Comparison of ENCODE assay signal across 14 cellular contexts in the genomic region with DNA sequence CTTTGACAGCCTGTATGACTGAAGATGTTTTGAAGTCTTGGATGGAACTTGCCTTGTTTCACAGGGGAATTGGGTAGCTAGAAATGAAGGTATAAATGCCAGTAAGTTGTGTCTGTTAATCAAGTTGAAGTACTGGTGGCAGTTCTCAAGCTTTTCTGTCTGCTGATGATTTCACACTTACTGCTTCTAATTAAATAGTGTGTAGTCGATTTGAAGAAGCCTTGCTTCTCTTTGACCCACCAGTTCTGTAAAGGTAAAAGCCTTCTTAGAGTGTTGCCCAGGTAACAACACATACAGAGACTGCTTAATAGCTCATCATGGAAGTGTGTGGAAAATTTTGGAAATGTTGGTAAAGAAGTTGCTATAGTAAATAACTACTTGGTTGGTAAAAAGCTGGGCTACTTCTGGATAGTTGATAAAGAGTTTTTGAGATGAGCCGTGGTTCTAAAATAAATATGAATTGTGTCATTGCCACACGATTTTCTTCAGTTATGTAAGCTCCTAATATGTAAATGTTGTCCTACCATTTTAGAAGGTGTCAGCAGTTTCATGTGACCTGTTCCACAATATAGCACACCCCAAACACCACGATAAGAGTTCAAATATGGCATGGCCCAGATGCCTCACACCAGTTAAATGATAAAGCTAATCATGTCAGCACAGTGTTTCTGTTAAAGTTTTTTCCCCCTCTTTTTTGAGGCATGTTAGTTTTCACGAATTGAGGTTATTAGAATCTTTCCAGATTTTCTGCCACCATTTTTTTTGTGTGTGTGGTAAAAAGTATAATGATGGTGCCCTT. TPM values are rescaled to one million over a fixed set of nuclear protein-coding genes. Genes with fewer than 3 reads are reported as not detected.
DNase-seq lines count a peak whose midpoint lies in the region; ATAC-seq and TF ChIP-seq lines count a peak whose summit lies in the region.
"Had no signal": no experiment of that assay in that cellular context is flagged by ENCODE, and none has a peak within 500 bp of the region (broad histone marks: within the 10 kb centered on the region; RNA-seq: fewer than 3 reads in every experiment).

No MANE protein-coding gene starts in this region.

- in situ Hi-C loops in IMR-90 (cut with MboI; ENCODE audit: low sequenced_read_pairs), result no loop called here
- in situ Hi-C loops in KBM-7 (cut with MboI; ENCODE audit: low pct_unique_long_range_greater_than_20kb, low sequenced_read_pairs), result no loop called here

- H2AK9ac ChIP-seq in IMR-90 (replicated peaks; ENCODE audit: low read depth, low read length, poor library complexity), result no peak overlapping the region

- H3K4me3 ChIP-seq in IMR-90 (ENCODE audit: insufficient read depth, low read depth, low read length) (no peak overlapping the region), left lung (no peak overlapping the region)

- intact Hi-C loops in IMR-90 (cut with micrococcal nuclease) (no loop called here), activated B cell treated with CpG ODN at 0.5 μM for 24 hours (cut with micrococcal nuclease) (no loop called here), left lung (cut with DNase I) (no loop called here)

- no peaks in the 10 kb centered on the region for H3K36me3 ChIP-seq in IMR-90 (ENCODE audit: control insufficient read depth, insufficient read depth, low read length)
- no peaks in the 10 kb centered on the region for H3K36me3 ChIP-seq in left lung
- H3K36me3 ChIP-seq: BE2C had no signal

- H3K9me3 Mint-ChIP-seq in activated B cell treated with CpG ODN at 0.5 μM for 24 hours, result no peaks in the 10 kb centered on the region

- no peak overlapping the region for H3K9ac ChIP-seq in IMR-90 (ENCODE audit: low read depth, low read length)

- H4K20me1 ChIP-seq in IMR-90 (ENCODE audit: insufficient read depth, low read length), result no peaks in the 10 kb centered on the region

- dilution Hi-C loops in IMR-90 (cut with HindIII; ENCODE audit: low sequenced_read_pairs, unreplicated experiment), result no loop called here

- no peak overlapping the region for H2AK5ac ChIP-seq in IMR-90 (ENCODE audit: low read depth, low read length)

- no peak overlapping the region for H4K8ac ChIP-seq in IMR-90 (ENCODE audit: low read depth in 2 of 2, low read length in 2 of 2)

- peak overlapping the region; percentile 77 for H3K27ac Mint-ChIP-seq in activated B cell treated with CpG ODN at 0.5 μM for 24 hours

- peak overlapping the region; percentile 29 for H3K4me3 Mint-ChIP-seq in activated B cell treated with CpG ODN at 0.5 μM for 24 hours

- H3K23ac ChIP-seq in IMR-90 (ENCODE audit: low read depth, low read length), result no peak overlapping the region

- H3K27ac ChIP-seq in IMR-90 (ENCODE audit: insufficient read depth, low read length) (no peak overlapping the region), left lung (peak overlapping the region in 1 of 2 donors; percentile 30)

- no peak overlapping the region for H3K18ac ChIP-seq in IMR-90 (ENCODE audit: low read depth, low read length)

- H3K27me3 ChIP-seq in IMR-90 (ENCODE audit: control insufficient read depth, insufficient read depth, low read length), result no peaks in the 10 kb centered on the region
- H3K27me3 ChIP-seq in left lung, result no peaks in the 10 kb centered on the region
- H3K27me3 ChIP-seq: BE2C had no signal

- no peak for TF ChIP-seq POLR2A in IMR-90 (IDR thresholded peaks at IDR 0.05; ENCODE audit: low read depth, low read length)

- no peaks in the 10 kb centered on the region for H3K9me3 ChIP-seq in IMR-90 (ENCODE audit: control insufficient read depth, insufficient read depth, low read length)
- H3K9me3 ChIP-seq in left lung, result no peaks in the 10 kb centered on the region
- H3K9me3 ChIP-seq: BE2C had no signal

- H3K4me1 Mint-ChIP-seq in activated B cell treated with CpG ODN at 0.5 μM for 24 hours, result peaks cover 87% of the 10 kb centered on the region

- H3K36me3 Mint-ChIP-seq in activated B cell treated with CpG ODN at 0.5 μM for 24 hours (ENCODE audit: low read depth), result peaks cover 21% of the 10 kb centered on the region

- H3K4me1 ChIP-seq in IMR-90 (ENCODE audit: control insufficient read depth, insufficient read depth, low read length), result no peaks in the 10 kb centered on the region
- peaks cover 0 to 11% of the 10 kb centered on the region in 2 donors for H3K4me1 ChIP-seq in left lung
- H3K4me1 ChIP-seq: BE2C had no signal

- no peak for TF ChIP-seq RAD21 in IMR-90 (IDR thresholded peaks at IDR 0.05; ENCODE audit: low read length)

- no peak overlapping the region for H2AFZ ChIP-seq in IMR-90 (replicated peaks; ENCODE audit: low read length, poor library complexity)

- H4K5ac ChIP-seq in IMR-90 (ENCODE audit: low read depth, low read length), result no peak overlapping the region

- no peak for TF ChIP-seq CTCF in IMR-90 (conservative IDR thresholded peaks at IDR 0.05; ENCODE audit: low read depth, low read length)
- no peak for TF ChIP-seq CTCF in activated B cell treated with CpG ODN at 0.5 μM for 24 hours (IDR thresholded peaks at IDR 0.05)
- no peak for TF ChIP-seq CTCF in left lung (IDR thresholded peaks at IDR 0.05)

- no TSS peak for BruUV-seq in IMR-90 (replicated peaks; lab: Mats Ljungman, UMichigan)

- H3K14ac ChIP-seq in IMR-90 (replicated peaks; ENCODE audit: low read depth, low read length), result no peak overlapping the region

- no peak for ATAC-seq in IMR-90 (ENCODE audit: low read depth)
- no peak for ATAC-seq in activated B cell treated with CpG ODN at 0.5 μM for 24 hours (ENCODE audit: low read depth)
- peak; percentile 33 for ATAC-seq in left lung
- no peak for ATAC-seq in HG03571 (IDR thresholded peaks at IDR 0.05; ENCODE audit: unreplicated experiment)

- H2BK15ac ChIP-seq in IMR-90 (ENCODE audit: low read depth, low read length), result no peak overlapping the region

- CTCF ChIA-PET in IMR-90 (lab: Yijun Ruan, JAX), result interaction anchor here (1.2 kb wide), 1 partner anchor 51 kb away, joined by 5 read pairs; no protein-coding TSS in a partner anchor
- CTCF ChIA-PET in activated B cell treated with CpG ODN at 0.5 μM for 24 hours (lab: Charles Lee), result interaction anchor here (0.8 kb wide), 1 partner anchor 8 kb away, joined by 3 read pairs; no protein-coding TSS in a partner anchor

- POLR2A ChIA-PET in IMR-90 (lab: Charles Lee; ENCODE audit: unreplicated experiment) (no interaction called here), activated B cell treated with CpG ODN at 0.5 μM for 24 hours (lab: Charles Lee) (interaction anchor here (0.8 to 0.9 kb wide), 3 partner anchors 13 to 299 kb away, joined by 3 to 4 read pairs (median 3); partner anchors contain the start of genes GAS5 and ZBTB37)

- peaks cover 5 to 8% of the 10 kb centered on the region in 2 experiments for H3K79me1 ChIP-seq in IMR-90 (ENCODE audit: low read depth in 1 of 2, low read length in 2 of 2)

- no peak overlapping the region for H3K56ac ChIP-seq in IMR-90 (ENCODE audit: extremely low read depth, insufficient read depth, low read length)

- H3K27me3 Mint-ChIP-seq in activated B cell treated with CpG ODN at 0.5 μM for 24 hours, result no peaks in the 10 kb centered on the region

- H4K91ac ChIP-seq in IMR-90 (ENCODE audit: insufficient read depth, low read depth, low read length), result no peak overlapping the region

- H3K9me1 ChIP-seq in IMR-90 (ENCODE audit: insufficient read depth, low read length), result no peaks in the 10 kb centered on the region

- H2BK20ac ChIP-seq in IMR-90 (ENCODE audit: low read depth, low read length), result no peak overlapping the region

- H3K4ac ChIP-seq in IMR-90 (ENCODE audit: low read depth, low read length), result no peak overlapping the region

- H2BK5ac ChIP-seq in IMR-90 (ENCODE audit: low read depth, low read length, poor library complexity, severe bottlenecking), result no peak overlapping the region

- no CpG with 5 or more reads among the region's 5 CpGs for WGBS in IMR-90 (ENCODE audit: extremely low coverage in 2 of 2, insufficient read length in 1 of 2), 2 experiments

- H2BK120ac ChIP-seq in IMR-90 (ENCODE audit: low read depth, low read length), result no peak overlapping the region

- DNase-seq in DMS 273 (lab: John Stamatoyannopoulos, UW; ENCODE audit: unreplicated experiment) (peak; percentile 42), IMR-90 (no peak), activated B cell treated with CpG ODN at 0.5 μM for 24 hours (no peak), left lung (no peak), C1 segment of cervical spinal cord (lab: John Stamatoyannopoulos, UW) (no peak), KBM-7 (no peak)
- no peak for DNase-seq in effector CD8-positive, alpha-beta T cell (lab: John Stamatoyannopoulos, UW)
- DNase-seq: activated effector memory CD4-positive, alpha-beta T cell treated with Interleukin-2 at 50 U/mL for 16 hours; BE2C; head of caudate nucleus; Kasumi-1; NCI-H2081 treated with DMSO at 0.1 percent for 48 hours; NK-92 treated with Interleukin-12 subunit alpha and Interleukin-12 subunit beta, amount 100 ng/mL, for 24 hours had no signal

- H3K4me2 ChIP-seq in IMR-90 (ENCODE audit: low read depth, low read length), result no peak overlapping the region

TF ChIP-seq in IMR-90, 13 proteins besides CTCF, POLR2A, EP300 and RAD21:
- peak; percentile 55; the same call in 1 of the 2 replicates for TF ChIP-seq MAFK (IDR thresholded peaks at IDR 0.05; ENCODE audit: low read depth, low read length)
- TF ChIP-seq MAZ (IDR thresholded peaks at IDR 0.05; ENCODE audit: borderline replicate concordance, low read depth, low read length), result no peak

RNA-seq across cellular contexts. Expression of gene RABGAP1L, which starts 7.4 kb away (rescaled TPM):
- total RNA-seq in IMR-90 (2012; rRNA removed) (26.7 and 35.0 TPM in 2 replicates), activated B cell treated with CpG ODN at 0.5 μM for 24 hours (103 and 126 TPM in 2 replicates), left lung (10 to 100 TPM; 53.0 to 67.3 TPM)
- polyA plus RNA-seq in IMR-90 (2012; rRNA removed), result 7.9 and 9.1 TPM in 2 replicates
- polyA plus RNA-seq in IMR-90 (2012; cell fraction: cytosol; rRNA removed), result 1.9 and 2.9 TPM in 2 replicates
- polyA plus RNA-seq in IMR-90 (2012; cell fraction: nucleus; rRNA removed; ENCODE audit: low replicate concordance), result 1.1 and 7.6 TPM in 2 replicates
